In the genomic region with DNA sequence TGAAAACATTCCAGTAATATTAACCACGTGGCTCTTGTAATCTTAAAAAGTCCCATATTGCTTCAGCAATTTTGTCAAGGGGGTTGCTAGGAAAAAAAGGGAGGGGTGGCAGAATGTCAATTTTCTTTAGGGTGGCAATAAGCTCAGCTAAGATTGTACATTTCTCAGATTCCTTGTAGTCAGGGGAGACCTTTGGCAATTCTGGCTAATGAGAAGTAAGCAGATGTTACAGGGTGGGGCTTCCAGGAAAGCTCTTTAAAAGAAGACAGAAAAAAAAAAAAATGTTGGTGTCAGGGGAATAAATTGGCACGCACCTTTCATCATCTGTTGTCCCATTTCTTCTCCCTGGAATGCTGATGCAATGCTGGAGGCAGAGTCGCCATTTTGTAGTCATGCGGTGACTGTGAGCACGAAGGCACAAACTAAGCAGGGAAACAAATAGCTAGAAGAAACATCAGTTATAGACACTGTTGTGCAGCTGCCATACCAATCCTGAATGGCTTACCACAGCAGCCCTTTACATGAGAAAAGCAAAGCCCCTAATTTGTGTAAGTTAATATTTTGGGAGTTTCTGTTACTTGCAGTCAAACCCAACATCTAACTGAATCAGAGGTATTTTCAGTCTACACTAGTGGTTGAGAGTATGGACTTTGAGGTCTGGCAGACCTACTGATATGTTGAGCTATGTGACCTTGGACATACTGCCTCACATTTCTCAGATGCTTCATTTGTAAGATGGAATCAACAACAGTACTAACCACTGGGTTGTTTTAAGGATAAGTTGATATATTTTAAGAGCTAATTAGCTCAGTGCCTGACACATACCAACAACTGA, we compare ENCODE assay signal across 1 cellular context.
TF ChIP-seq lines count a peak whose summit lies in the region.

No MANE protein-coding gene starts in this region.

TF ChIP-seq in GM12878, 131 proteins besides CTCF, POLR2A, EP300 and RAD21 (continued from another document and continues in another):
- TF ChIP-seq, protein P1, sequence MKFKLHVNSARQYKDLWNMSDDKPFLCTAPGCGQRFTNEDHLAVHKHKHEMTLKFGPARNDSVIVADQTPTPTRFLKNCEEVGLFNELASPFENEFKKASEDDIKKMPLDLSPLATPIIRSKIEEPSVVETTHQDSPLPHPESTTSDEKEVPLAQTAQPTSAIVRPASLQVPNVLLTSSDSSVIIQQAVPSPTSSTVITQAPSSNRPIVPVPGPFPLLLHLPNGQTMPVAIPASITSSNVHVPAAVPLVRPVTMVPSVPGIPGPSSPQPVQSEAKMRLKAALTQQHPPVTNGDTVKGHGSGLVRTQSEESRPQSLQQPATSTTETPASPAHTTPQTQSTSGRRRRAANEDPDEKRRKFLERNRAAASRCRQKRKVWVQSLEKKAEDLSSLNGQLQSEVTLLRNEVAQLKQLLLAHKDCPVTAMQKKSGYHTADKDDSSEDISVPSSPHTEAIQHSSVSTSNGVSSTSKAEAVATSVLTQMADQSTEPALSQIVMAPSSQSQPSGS (IDR thresholded peaks at IDR 0.05; ENCODE audit: low read length), result peak; percentile 26; the same call in 1 of the 2 replicates
- no peak for TF ChIP-seq ZSCAN29 (IDR thresholded peaks at IDR 0.05)
- TF ChIP-seq, protein P2, sequence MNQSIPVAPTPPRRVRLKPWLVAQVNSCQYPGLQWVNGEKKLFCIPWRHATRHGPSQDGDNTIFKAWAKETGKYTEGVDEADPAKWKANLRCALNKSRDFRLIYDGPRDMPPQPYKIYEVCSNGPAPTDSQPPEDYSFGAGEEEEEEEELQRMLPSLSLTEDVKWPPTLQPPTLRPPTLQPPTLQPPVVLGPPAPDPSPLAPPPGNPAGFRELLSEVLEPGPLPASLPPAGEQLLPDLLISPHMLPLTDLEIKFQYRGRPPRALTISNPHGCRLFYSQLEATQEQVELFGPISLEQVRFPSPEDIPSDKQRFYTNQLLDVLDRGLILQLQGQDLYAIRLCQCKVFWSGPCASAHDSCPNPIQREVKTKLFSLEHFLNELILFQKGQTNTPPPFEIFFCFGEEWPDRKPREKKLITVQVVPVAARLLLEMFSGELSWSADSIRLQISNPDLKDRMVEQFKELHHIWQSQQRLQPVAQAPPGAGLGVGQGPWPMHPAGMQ (IDR thresholded peaks at IDR 0.05; ENCODE audit: borderline replicate concordance), result no peak
- 0 out of 2 replicates have a peak, but pooled peaks have one; percentile 11 for TF ChIP-seq DPF2 (IDR thresholded peaks at IDR 0.05)
- TF ChIP-seq, protein P3, sequence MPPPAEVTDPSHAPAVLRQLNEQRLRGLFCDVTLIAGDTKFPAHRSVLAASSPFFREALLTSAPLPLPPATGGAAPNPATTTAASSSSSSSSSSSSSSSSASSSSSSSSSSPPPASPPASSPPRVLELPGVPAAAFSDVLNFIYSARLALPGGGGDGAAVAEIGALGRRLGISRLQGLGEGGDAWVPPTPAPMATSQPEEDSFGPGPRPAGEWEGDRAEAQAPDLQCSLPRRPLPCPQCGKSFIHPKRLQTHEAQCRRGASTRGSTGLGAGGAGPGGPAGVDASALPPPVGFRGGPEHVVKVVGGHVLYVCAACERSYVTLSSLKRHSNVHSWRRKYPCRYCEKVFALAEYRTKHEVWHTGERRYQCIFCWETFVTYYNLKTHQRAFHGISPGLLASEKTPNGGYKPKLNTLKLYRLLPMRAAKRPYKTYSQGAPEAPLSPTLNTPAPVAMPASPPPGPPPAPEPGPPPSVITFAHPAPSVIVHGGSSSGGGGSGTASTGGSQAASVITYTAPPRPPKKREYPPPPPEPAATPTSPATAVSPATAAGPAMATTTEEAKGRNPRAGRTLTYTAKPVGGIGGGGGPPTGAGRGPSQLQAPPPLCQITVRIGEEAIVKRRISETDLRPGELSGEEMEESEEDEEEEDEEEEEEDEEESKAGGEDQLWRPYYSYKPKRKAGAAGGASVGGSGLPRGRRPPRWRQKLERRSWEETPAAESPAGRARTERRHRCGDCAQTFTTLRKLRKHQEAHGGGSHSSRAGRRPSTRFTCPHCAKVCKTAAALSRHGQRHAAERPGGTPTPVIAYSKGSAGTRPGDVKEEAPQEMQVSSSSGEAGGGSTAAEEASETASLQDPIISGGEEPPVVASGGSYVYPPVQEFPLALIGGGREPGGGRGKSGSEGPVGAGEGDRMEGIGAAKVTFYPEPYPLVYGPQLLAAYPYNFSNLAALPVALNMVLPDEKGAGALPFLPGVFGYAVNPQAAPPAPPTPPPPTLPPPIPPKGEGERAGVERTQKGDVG (CRISPR knock-in tag; IDR thresholded peaks at IDR 0.05), result no peak
- TF ChIP-seq EGR1 (IDR thresholded peaks at IDR 0.05; ENCODE audit: borderline replicate concordance in 1 of 2, low read depth in 2 of 2, low read length in 2 of 2), result no peak
- no peak for TF ChIP-seq SREBF1 (IDR thresholded peaks at IDR 0.05; ENCODE audit: low read length)
- peak; percentile 37; the same call in 1 of the 2 replicates for TF ChIP-seq ZNF384 (IDR thresholded peaks at IDR 0.05; ENCODE audit: borderline replicate concordance, low read depth, low read length)
- TF ChIP-seq SMAD5 (IDR thresholded peaks at IDR 0.05; ENCODE audit: low read depth), result no peak
- TF ChIP-seq POU2F2 (IDR thresholded peaks at IDR 0.05; ENCODE audit: borderline replicate concordance, low read depth, low read length), result no peak
- TF ChIP-seq ZZZ3 (IDR thresholded peaks at IDR 0.05; ENCODE audit: control insufficient read depth, insufficient read length, low read depth), result no peak
- no peak for TF ChIP-seq NFIC (IDR thresholded peaks at IDR 0.05; ENCODE audit: low read depth, low read length)
- TF ChIP-seq BRCA1 (IDR thresholded peaks at IDR 0.05; ENCODE audit: low read depth, low read length), result no peak
- TF ChIP-seq, protein P4, sequence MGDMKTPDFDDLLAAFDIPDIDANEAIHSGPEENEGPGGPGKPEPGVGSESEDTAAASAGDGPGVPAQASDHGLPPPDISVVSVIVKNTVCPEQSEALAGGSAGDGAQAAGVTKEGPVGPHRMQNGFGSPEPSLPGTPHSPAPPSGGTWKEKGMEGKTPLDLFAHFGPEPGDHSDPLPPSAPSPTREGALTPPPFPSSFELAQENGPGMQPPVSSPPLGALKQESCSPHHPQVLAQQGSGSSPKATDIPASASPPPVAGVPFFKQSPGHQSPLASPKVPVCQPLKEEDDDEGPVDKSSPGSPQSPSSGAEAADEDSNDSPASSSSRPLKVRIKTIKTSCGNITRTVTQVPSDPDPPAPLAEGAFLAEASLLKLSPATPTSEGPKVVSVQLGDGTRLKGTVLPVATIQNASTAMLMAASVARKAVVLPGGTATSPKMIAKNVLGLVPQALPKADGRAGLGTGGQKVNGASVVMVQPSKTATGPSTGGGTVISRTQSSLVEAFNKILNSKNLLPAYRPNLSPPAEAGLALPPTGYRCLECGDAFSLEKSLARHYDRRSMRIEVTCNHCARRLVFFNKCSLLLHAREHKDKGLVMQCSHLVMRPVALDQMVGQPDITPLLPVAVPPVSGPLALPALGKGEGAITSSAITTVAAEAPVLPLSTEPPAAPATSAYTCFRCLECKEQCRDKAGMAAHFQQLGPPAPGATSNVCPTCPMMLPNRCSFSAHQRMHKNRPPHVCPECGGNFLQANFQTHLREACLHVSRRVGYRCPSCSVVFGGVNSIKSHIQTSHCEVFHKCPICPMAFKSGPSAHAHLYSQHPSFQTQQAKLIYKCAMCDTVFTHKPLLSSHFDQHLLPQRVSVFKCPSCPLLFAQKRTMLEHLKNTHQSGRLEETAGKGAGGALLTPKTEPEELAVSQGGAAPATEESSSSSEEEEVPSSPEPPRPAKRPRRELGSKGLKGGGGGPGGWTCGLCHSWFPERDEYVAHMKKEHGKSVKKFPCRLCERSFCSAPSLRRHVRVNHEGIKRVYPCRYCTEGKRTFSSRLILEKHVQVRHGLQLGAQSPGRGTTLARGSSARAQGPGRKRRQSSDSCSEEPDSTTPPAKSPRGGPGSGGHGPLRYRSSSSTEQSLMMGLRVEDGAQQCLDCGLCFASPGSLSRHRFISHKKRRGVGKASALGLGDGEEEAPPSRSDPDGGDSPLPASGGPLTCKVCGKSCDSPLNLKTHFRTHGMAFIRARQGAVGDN (IDR thresholded peaks at IDR 0.05), result peak; percentile 65
- TF ChIP-seq RAD51 (IDR thresholded peaks at IDR 0.05), result no peak
- no peak for TF ChIP-seq TCF7 (IDR thresholded peaks at IDR 0.05; ENCODE audit: borderline replicate concordance)
- TF ChIP-seq GABPA (IDR thresholded peaks at IDR 0.05; ENCODE audit: low read depth), result no peak
- TF ChIP-seq NR2C2 (IDR thresholded peaks at IDR 0.05; ENCODE audit: borderline replicate concordance, control insufficient read depth, insufficient read length, low read depth), result no peak
- no peak for TF ChIP-seq TAF1 (IDR thresholded peaks at IDR 0.05; ENCODE audit: borderline replicate concordance, low read depth, low read length)
- TF ChIP-seq MYC (IDR thresholded peaks at IDR 0.05; ENCODE audit: insufficient read depth, insufficient read length, insufficient replicate concordance, low read length, severe bottlenecking), result no peak
- TF ChIP-seq, protein P5, sequence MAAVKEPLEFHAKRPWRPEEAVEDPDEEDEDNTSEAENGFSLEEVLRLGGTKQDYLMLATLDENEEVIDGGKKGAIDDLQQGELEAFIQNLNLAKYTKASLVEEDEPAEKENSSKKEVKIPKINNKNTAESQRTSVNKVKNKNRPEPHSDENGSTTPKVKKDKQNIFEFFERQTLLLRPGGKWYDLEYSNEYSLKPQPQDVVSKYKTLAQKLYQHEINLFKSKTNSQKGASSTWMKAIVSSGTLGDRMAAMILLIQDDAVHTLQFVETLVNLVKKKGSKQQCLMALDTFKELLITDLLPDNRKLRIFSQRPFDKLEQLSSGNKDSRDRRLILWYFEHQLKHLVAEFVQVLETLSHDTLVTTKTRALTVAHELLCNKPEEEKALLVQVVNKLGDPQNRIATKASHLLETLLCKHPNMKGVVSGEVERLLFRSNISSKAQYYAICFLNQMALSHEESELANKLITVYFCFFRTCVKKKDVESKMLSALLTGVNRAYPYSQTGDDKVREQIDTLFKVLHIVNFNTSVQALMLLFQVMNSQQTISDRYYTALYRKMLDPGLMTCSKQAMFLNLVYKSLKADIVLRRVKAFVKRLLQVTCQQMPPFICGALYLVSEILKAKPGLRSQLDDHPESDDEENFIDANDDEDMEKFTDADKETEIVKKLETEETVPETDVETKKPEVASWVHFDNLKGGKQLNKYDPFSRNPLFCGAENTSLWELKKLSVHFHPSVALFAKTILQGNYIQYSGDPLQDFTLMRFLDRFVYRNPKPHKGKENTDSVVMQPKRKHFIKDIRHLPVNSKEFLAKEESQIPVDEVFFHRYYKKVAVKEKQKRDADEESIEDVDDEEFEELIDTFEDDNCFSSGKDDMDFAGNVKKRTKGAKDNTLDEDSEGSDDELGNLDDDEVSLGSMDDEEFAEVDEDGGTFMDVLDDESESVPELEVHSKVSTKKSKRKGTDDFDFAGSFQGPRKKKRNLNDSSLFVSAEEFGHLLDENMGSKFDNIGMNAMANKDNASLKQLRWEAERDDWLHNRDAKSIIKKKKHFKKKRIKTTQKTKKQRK (IDR thresholded peaks at IDR 0.05; ENCODE audit: low read depth, low read length), result peak; percentile 15; the same call in 1 of the 2 replicates
- TF ChIP-seq, protein P6, sequence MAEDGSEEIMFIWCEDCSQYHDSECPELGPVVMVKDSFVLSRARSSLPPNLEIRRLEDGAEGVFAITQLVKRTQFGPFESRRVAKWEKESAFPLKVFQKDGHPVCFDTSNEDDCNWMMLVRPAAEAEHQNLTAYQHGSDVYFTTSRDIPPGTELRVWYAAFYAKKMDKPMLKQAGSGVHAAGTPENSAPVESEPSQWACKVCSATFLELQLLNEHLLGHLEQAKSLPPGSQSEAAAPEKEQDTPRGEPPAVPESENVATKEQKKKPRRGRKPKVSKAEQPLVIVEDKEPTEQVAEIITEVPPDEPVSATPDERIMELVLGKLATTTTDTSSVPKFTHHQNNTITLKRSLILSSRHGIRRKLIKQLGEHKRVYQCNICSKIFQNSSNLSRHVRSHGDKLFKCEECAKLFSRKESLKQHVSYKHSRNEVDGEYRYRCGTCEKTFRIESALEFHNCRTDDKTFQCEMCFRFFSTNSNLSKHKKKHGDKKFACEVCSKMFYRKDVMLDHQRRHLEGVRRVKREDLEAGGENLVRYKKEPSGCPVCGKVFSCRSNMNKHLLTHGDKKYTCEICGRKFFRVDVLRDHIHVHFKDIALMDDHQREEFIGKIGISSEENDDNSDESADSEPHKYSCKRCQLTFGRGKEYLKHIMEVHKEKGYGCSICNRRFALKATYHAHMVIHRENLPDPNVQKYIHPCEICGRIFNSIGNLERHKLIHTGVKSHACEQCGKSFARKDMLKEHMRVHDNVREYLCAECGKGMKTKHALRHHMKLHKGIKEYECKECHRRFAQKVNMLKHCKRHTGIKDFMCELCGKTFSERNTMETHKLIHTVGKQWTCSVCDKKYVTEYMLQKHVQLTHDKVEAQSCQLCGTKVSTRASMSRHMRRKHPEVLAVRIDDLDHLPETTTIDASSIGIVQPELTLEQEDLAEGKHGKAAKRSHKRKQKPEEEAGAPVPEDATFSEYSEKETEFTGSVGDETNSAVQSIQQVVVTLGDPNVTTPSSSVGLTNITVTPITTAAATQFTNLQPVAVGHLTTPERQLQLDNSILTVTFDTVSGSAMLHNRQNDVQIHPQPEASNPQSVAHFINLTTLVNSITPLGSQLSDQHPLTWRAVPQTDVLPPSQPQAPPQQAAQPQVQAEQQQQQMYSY (CRISPR knock-in tag; IDR thresholded peaks at IDR 0.05), result no peak
- TF ChIP-seq PML (IDR thresholded peaks at IDR 0.05; ENCODE audit: low read length), result no peak; the same call in 1 of the 2 replicates
- TF ChIP-seq, protein P7, sequence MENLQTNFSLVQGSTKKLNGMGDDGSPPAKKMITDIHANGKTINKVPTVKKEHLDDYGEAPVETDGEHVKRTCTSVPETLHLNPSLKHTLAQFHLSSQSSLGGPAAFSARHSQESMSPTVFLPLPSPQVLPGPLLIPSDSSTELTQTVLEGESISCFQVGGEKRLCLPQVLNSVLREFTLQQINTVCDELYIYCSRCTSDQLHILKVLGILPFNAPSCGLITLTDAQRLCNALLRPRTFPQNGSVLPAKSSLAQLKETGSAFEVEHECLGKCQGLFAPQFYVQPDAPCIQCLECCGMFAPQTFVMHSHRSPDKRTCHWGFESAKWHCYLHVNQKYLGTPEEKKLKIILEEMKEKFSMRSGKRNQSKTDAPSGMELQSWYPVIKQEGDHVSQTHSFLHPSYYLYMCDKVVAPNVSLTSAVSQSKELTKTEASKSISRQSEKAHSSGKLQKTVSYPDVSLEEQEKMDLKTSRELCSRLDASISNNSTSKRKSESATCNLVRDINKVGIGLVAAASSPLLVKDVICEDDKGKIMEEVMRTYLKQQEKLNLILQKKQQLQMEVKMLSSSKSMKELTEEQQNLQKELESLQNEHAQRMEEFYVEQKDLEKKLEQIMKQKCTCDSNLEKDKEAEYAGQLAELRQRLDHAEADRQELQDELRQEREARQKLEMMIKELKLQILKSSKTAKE (IDR thresholded peaks at IDR 0.05; ENCODE audit: low read depth, poor library complexity, severe bottlenecking), result peak; percentile 22
- no peak for TF ChIP-seq CHD4 (IDR thresholded peaks at IDR 0.05)
- TF ChIP-seq JUNB (IDR thresholded peaks at IDR 0.05), result no peak
- TF ChIP-seq FOXM1 (IDR thresholded peaks at IDR 0.05; ENCODE audit: low read depth, low read length), result no peak
- no peak for TF ChIP-seq ZNF217 (IDR thresholded peaks at IDR 0.05)
- TF ChIP-seq SMARCA5 (IDR thresholded peaks at IDR 0.05), result peak; percentile 55; the same call in 1 of the 2 replicates
- TF ChIP-seq, protein P8, sequence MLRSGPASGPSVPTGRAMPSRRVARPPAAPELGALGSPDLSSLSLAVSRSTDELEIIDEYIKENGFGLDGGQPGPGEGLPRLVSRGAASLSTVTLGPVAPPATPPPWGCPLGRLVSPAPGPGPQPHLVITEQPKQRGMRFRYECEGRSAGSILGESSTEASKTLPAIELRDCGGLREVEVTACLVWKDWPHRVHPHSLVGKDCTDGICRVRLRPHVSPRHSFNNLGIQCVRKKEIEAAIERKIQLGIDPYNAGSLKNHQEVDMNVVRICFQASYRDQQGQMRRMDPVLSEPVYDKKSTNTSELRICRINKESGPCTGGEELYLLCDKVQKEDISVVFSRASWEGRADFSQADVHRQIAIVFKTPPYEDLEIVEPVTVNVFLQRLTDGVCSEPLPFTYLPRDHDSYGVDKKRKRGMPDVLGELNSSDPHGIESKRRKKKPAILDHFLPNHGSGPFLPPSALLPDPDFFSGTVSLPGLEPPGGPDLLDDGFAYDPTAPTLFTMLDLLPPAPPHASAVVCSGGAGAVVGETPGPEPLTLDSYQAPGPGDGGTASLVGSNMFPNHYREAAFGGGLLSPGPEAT (IDR thresholded peaks at IDR 0.05; ENCODE audit: low read depth), result peak; percentile 20; the same call in 1 of the 2 replicates
- TF ChIP-seq EED (IDR thresholded peaks at IDR 0.05; ENCODE audit: low read depth), result no peak
